26 cellular contexts compared by ENCODE assay signal in the genomic region with DNA sequence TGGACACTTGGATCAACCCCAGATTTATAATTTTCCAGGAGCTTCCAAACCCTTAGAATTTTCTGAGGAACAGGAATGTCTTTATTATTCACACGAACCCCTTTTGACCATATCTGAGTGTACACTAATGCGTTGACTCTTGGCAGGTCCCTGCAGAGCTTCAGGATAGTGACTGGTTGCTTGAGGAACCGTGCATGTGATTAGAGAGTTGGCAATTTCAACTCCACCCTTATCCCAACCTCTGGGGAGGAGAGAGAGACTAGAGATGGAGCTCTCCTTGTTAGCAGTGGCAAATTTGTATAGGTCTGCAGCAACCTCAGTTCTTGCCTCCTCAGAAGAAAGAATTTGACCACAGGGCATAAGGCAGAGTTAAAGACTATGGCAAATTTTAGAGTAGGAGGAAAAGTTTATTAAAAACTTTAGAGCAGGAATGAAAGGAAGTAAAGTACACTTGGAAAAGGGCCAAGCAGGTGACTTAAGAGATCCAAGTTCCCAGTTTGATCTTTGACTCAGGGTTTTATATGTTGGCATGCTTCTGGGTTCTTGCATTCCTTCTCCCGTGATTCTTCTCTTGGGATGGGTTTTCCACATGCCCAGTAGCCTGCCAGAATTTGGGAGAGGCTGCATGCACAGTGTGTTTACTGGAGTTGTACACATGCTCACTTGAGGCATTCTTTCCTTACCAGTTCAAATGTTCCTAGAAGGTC.
"Had no signal": no experiment of that assay in that cellular context is flagged by ENCODE, and none has a peak within 500 bp of the region (broad histone marks: within the 10 kb centered on the region; RNA-seq: fewer than 3 reads in every experiment).

No MANE protein-coding gene starts in this region.

- H3K27ac ChIP-seq: brain microvascular endothelial cell, dorsolateral prefrontal cortex, foreskin keratinocyte, gastrocnemius medialis, heart left ventricle had no signal

- FAIRE-seq: astrocyte, bronchial epithelial cell had no signal

- DNase-seq: activated CD4-positive, alpha-beta memory T cell treated with anti-CD3 and anti-CD28 coated beads for 36 hours; activated CD4-positive, alpha-beta T cell treated with anti-CD3 and anti-CD28 coated beads for 36 hours; activated CD4-positive, alpha-beta T cell treated with anti-CD3 and anti-CD28 coated beads, Interleukin-2, amount 10 ng/mL, durations not matched to agents 24 days and 14 days; activated CD4-positive, CD25-positive, alpha-beta regulatory T cell; activated CD4-positive, CD25-positive, alpha-beta regulatory T cell treated with anti-CD3 and anti-CD28 coated beads, Interleukin-2, amount 50 U/mL, for 72 hours; activated CD8-positive, alpha-beta memory T cell treated with anti-CD3 and anti-CD28 coated beads, Interleukin-2, amount 50 U/mL, for 48 hours; activated gamma-delta T cell; activated naive CD4-positive, alpha-beta T cell; activated naive CD4-positive, alpha-beta T cell treated with anti-CD3 and anti-CD28 coated beads, Interleukin-2, amount 50 U/mL, for 16 hours; activated T-cell treated with anti-CD3 and anti-CD28 coated beads for 4 hours; activated T-cell treated with anti-CD3 and anti-CD28 coated beads, Interleukin-2, amount 50 U/mL, for 24 hours; activated T-cell treated with anti-CD3 and anti-CD28 coated beads, Interleukin-2, amount 50 U/mL, for 72 hours; amniotic stem cell; anterior cingulate cortex; brain microvascular endothelial cell; dorsolateral prefrontal cortex; effector memory CD4-positive, alpha-beta T cell; endodermal cell; foreskin keratinocyte; gastrocnemius medialis; glutamatergic neuron; heart left ventricle; T-helper 2 cell had no signal

- H3K4me3 ChIP-seq: dorsolateral prefrontal cortex, gastrocnemius medialis, heart left ventricle had no signal

- H3K27me3 ChIP-seq: brain microvascular endothelial cell, gastrocnemius medialis had no signal

- H3K9me3 ChIP-seq: gastrocnemius medialis, heart left ventricle had no signal

- H3K36me3 ChIP-seq: brain microvascular endothelial cell, gastrocnemius medialis, heart left ventricle had no signal

- ATAC-seq: activated CD4-positive, alpha-beta T cell treated with anti-CD3 and anti-CD28 coated beads for 36 hours; activated T-cell treated with anti-CD3 and anti-CD28 coated beads, Interleukin-2, amount 50 U/mL, for 72 hours; esophagus mucosa; foreskin keratinocyte; gastrocnemius medialis; heart left ventricle had no signal

- H3K4me1 ChIP-seq: foreskin keratinocyte, gastrocnemius medialis, heart left ventricle had no signal
